12 cellular contexts compared by ENCODE assay signal in genomic region chr16:79658301-79659001, GRCh38. TPM values are rescaled to one million over a fixed set of nuclear protein-coding genes. Genes with fewer than 3 reads are reported as not detected.
DNase-seq lines count a peak whose midpoint lies in the region; ATAC-seq, FAIRE-seq and TF ChIP-seq lines count a peak whose summit lies in the region.
"Had no signal": no experiment of that assay in that cellular context is flagged by ENCODE, and none has a peak within 500 bp of the region (broad histone marks: within the 10 kb centered on the region; RNA-seq: fewer than 3 reads in every experiment).

No MANE protein-coding gene starts in this region.

- H3K27me3 Mint-ChIP-seq in activated CD4-positive, alpha-beta memory T cell treated with anti-CD3 and anti-CD28 coated beads for 36 hours = peaks cover 3% of the 10 kb centered on the region
- no peaks in the 10 kb centered on the region for H3K27me3 Mint-ChIP-seq in Caco-2 (ENCODE audit: insufficient read depth, unreplicated experiment)

- peaks cover 2% of the 10 kb centered on the region for H3K9me3 Mint-ChIP-seq in activated CD4-positive, alpha-beta memory T cell treated with anti-CD3 and anti-CD28 coated beads for 36 hours
- H3K9me3 Mint-ChIP-seq in Caco-2 (ENCODE audit: unreplicated experiment) = peaks cover 18% of the 10 kb centered on the region

- H3K4me1 Mint-ChIP-seq in activated CD4-positive, alpha-beta memory T cell treated with anti-CD3 and anti-CD28 coated beads for 36 hours (ENCODE audit: low read depth) = peaks cover 4% of the 10 kb centered on the region
- peaks cover 5% of the 10 kb centered on the region for H3K4me1 Mint-ChIP-seq in Caco-2 (ENCODE audit: low read depth, unreplicated experiment)

- TF ChIP-seq CTCF in Caco-2 (IDR thresholded peaks at IDR 0.05; ENCODE audit: insufficient read depth in 1 of 2, low read depth in 1 of 2, low read length in 1 of 2, severe bottlenecking in 1 of 2, unreplicated experiment in 1 of 2) (no peak), kidney (IDR thresholded peaks at IDR 0.05; ENCODE audit: borderline replicate concordance, extremely low read depth, insufficient read depth) (no peak)

- intact Hi-C loops in activated CD4-positive, alpha-beta memory T cell treated with anti-CD3 and anti-CD28 coated beads for 36 hours (cut with micrococcal nuclease) = no loop called here
- intact Hi-C loops in Caco-2 (cut with micrococcal nuclease; ENCODE audit: unreplicated experiment) (no loop called here), kidney (cut with DNase I) (no loop called here)

- H3K4me3 ChIP-seq in Caco-2 (ENCODE audit: low read depth, low read length) (no peak overlapping the region), kidney (ENCODE audit: low read length in 2 of 2) (no peak overlapping the region)
- H3K4me3 ChIP-seq: ovary had no signal

- H3K4me3 Mint-ChIP-seq in activated CD4-positive, alpha-beta memory T cell treated with anti-CD3 and anti-CD28 coated beads for 36 hours = no peak overlapping the region
- H3K4me3 Mint-ChIP-seq in Caco-2 (ENCODE audit: unreplicated experiment) = no peak overlapping the region

- H3K36me3 Mint-ChIP-seq in activated CD4-positive, alpha-beta memory T cell treated with anti-CD3 and anti-CD28 coated beads for 36 hours = no peaks in the 10 kb centered on the region
- H3K36me3 Mint-ChIP-seq in Caco-2 (ENCODE audit: insufficient read depth, unreplicated experiment) = no peaks in the 10 kb centered on the region

- H3K4me1 ChIP-seq in Caco-2 (no peaks in the 10 kb centered on the region), kidney (ENCODE audit: control insufficient read depth in 1 of 2, insufficient read depth in 1 of 2, low read depth in 1 of 2, low read length in 2 of 2) (no peaks in the 10 kb centered on the region)

- CTCF ChIA-PET in activated CD4-positive, alpha-beta memory T cell treated with anti-CD3 and anti-CD28 coated beads for 36 hours (lab: Charles Lee) = no interaction called here
- CTCF ChIA-PET in Caco-2 (lab: Charles Lee) = no interaction called here

- DNase-seq in stimulated activated CD4-positive, alpha-beta T cell treated with anti-CD3 and anti-CD28 coated beads, Interleukin-15, amount 100 ng/mL, for 24 hours = peak; percentile 15
- DNase-seq in stimulated activated CD4-positive, alpha-beta T cell treated with anti-CD3 and anti-CD28 coated beads, Interleukin-1b, Interleukin-23, amount 100 ng/mL, for 48 hours = no peak
- peak; percentile 42 for DNase-seq in activated CD4-positive, alpha-beta memory T cell treated with anti-CD3 and anti-CD28 coated beads for 36 hours
- peak; percentile 82 for DNase-seq in hepatic stellate cell (ENCODE audit: low spot score)
- DNase-seq in SHP77 treated with DMSO at 0.1 percent for 48 hours (lab: John Stamatoyannopoulos, UW) = no peak
- no peak for DNase-seq in Caco-2
- no peak for DNase-seq in kidney
- DNase-seq: anterior cingulate cortex; NCI-H82; stimulated activated CD8-positive, alpha-beta memory T cell treated with anti-CD3 and anti-CD28 coated beads, Interleukin-4, amount 100 ng/mL, for 48 hours had no signal

- POLR2A ChIA-PET in activated CD4-positive, alpha-beta memory T cell treated with anti-CD3 and anti-CD28 coated beads for 36 hours (lab: Charles Lee) = no interaction called here
- POLR2A ChIA-PET in Caco-2 (lab: Charles Lee) = no interaction called here

- H3K36me3 ChIP-seq in Caco-2 (ENCODE audit: control insufficient read depth, insufficient read depth, low read length) (no peaks in the 10 kb centered on the region), kidney (ENCODE audit: control insufficient read depth in 1 of 2, insufficient read depth in 2 of 2, low read length in 2 of 2) (no peaks in the 10 kb centered on the region)
- H3K36me3 ChIP-seq: ovary had no signal

- no peak for ATAC-seq in HG02610 (IDR thresholded peaks at IDR 0.05; ENCODE audit: unreplicated experiment)

- no peak overlapping the region for H3K9ac ChIP-seq in kidney (ENCODE audit: low read length in 2 of 2)

- no peak overlapping the region for H3K27ac ChIP-seq in kidney (ENCODE audit: low read depth in 2 of 2, low read length in 2 of 2)
- H3K27ac ChIP-seq: ovary had no signal

- no peak overlapping the region for H3K27ac Mint-ChIP-seq in activated CD4-positive, alpha-beta memory T cell treated with anti-CD3 and anti-CD28 coated beads for 36 hours
- no peak overlapping the region for H3K27ac Mint-ChIP-seq in Caco-2 (ENCODE audit: unreplicated experiment)

- H3K27me3 ChIP-seq in Caco-2 (replicated peaks; ENCODE audit: control insufficient read depth, insufficient read depth, low read length) = no peaks in the 10 kb centered on the region; the same call in 1 of the 2 replicates
- H3K27me3 ChIP-seq: ovary had no signal

- H3K9me3 ChIP-seq in Caco-2 (peaks cover 4% of the 10 kb centered on the region; the same call in 1 of the 2 replicates), kidney (ENCODE audit: control insufficient read depth in 1 of 2, low read length in 2 of 2) (no peaks in the 10 kb centered on the region)
- H3K9me3 ChIP-seq: ovary had no signal

- no TSS peak for BruUV-seq in Caco-2 (replicated peaks; lab: Mats Ljungman, UMichigan)

- no peak for FAIRE-seq in kidney (lab: Jason Lieb, UNC)

RNA-seq across cellular contexts. Expression of gene MAF, which starts 57.9 kb away (rescaled TPM):
- 100 to 1,000 TPM; 345 to 360 TPM for total RNA-seq in activated CD4-positive, alpha-beta memory T cell treated with anti-CD3 and anti-CD28 coated beads for 36 hours
- total RNA-seq in Caco-2 (2022) (3.6 and 4.2 TPM in 2 replicates), kidney (70.1 TPM)
- polyA plus RNA-seq in kidney (ENCODE audit: insufficient read depth, low read depth, low replicate concordance) = 47.1 TPM

Comparison
In these comparisons a context has a peak if more than half of its experiments do, and no peak if none do; other contexts are left out.
1. DNase-seq: peak in stimulated activated CD4-positive, alpha-beta T cell treated with anti-CD3 and anti-CD28 coated beads, Interleukin-15, amount 100 ng/mL, for 24 hours (single experiment), activated CD4-positive, alpha-beta memory T cell treated with anti-CD3 and anti-CD28 coated beads for 36 hours (single experiment) and hepatic stellate cell (single experiment); none in stimulated activated CD4-positive, alpha-beta T cell treated with anti-CD3 and anti-CD28 coated beads, Interleukin-1b, Interleukin-23, amount 100 ng/mL, for 48 hours (single experiment), SHP77 treated with DMSO at 0.1 percent for 48 hours (single experiment), Caco-2 (0 of 2) and kidney (single experiment).
2. RNA of gene MAF, which starts 57.9 kb away (total RNA-seq): 345 to 360 TPM in activated CD4-positive, alpha-beta memory T cell treated with anti-CD3 and anti-CD28 coated beads for 36 hours and 70.1 TPM in kidney (single experiment); 3.6 to 4.2 TPM in Caco-2; every median in the first group is over 10 times any median in the second.